In the genomic region with DNA sequence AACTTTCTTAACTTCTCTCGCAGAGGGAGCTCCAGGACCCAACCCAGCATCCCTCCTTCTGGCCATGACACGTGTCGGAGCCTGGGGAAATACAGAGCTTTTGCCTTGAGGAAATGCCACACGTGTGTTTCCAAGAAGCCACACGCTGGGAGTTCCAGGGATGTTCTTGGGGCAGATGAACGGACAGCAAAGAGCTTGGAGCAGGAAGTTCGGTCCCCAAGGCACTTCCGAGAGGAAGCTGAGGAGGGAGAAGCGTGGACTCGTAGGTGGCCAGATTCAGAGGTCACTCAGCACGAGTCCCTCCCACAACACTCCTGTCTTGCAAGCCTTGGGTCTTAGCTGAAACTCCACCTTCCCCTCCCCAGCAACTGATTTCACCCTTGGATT, we compare ENCODE assay signal across 12 cellular contexts. TPM values are rescaled to one million over a fixed set of nuclear protein-coding genes. Genes with fewer than 3 reads are reported as not detected.
DNase-seq lines count a peak whose midpoint lies in the region; ATAC-seq, FAIRE-seq and TF ChIP-seq lines count a peak whose summit lies in the region.
"Had no signal": no experiment of that assay in that cellular context is flagged by ENCODE, and none has a peak within 500 bp of the region (broad histone marks: within the 10 kb centered on the region; RNA-seq: fewer than 3 reads in every experiment).

No MANE protein-coding gene starts in this region.

- no TSS peak for BruUV-seq in K562 (replicated peaks; lab: Mats Ljungman, UMichigan)

- 3% methylated on average over 6 of the region's 11 CpGs for whole genome bisulfite sequencing in K562 (ENCODE audit: insufficient coverage, low coverage, missing lambda C conversion rate)
- 83% methylated on average over 11 of the region's 11 CpGs for WGBS in liver
- WGBS in stomach, 5 donors: 80 to 88% (median 86%) methylated on average over 11 of the region's 11 CpGs

- TF ChIP-seq POLR2A in K562 (conservative IDR thresholded peaks at IDR 0.05) (no peak), stomach (IDR thresholded peaks at IDR 0.05) (no peak)

- H3K4me3 ChIP-seq in K562: no peak overlapping the region
- H3K4me3 ChIP-seq in liver (ENCODE audit: low read depth in 1 of 3, low read length in 3 of 3): no peak overlapping the region
- no peak overlapping the region for H3K4me3 ChIP-seq in stomach

- POLR2A ChIA-PET in K562 (lab: Yijun Ruan, JAX): no interaction called here

- no peaks in the 10 kb centered on the region for H3K79me2 ChIP-seq in K562 (ENCODE audit: control insufficient read depth, insufficient read depth, low read length)

- intact Hi-C loops in K562 (cut with micrococcal nuclease) (no loop called here), stomach (cut with DNase I; ENCODE audit: low total_unique reads) (loop anchor here (10.0 kb wide), 1 partner anchor 97 kb away; no protein-coding TSS in a partner anchor)

- no peak overlapping the region for H3K4me2 ChIP-seq in K562 (ENCODE audit: insufficient read depth, low read length)

- H3K4me1 ChIP-seq in K562 (replicated peaks in 1 of 2; ENCODE audit: control insufficient read depth in 2 of 2, insufficient read depth in 2 of 2, low read length in 2 of 2): peaks cover 0 to 6% of the 10 kb centered on the region in 2 experiments; a peak in 2 of 5 replicates
- peaks cover 8 to 28% (median 25%) of the 10 kb centered on the region in 4 donors for H3K4me1 ChIP-seq in liver (ENCODE audit: control insufficient read depth in 4 of 4, insufficient read depth in 4 of 4, low read length in 3 of 4)
- peaks cover 0 to 28% (median 15%) of the 10 kb centered on the region in 4 donors for H3K4me1 ChIP-seq in stomach

- CTCF ChIA-PET in K562 (lab: Yijun Ruan, JAX; ENCODE audit: low intra/inter-chr PET ratio): no interaction called here

- no peak for ATAC-seq in K562
- no peak for ATAC-seq in GM19452 (IDR thresholded peaks at IDR 0.05; ENCODE audit: unreplicated experiment)

- H3K9me1 ChIP-seq in K562 (ENCODE audit: control insufficient read depth, insufficient read depth, low read length): no peaks in the 10 kb centered on the region

- H3K36me3 ChIP-seq in K562 (ENCODE audit: control insufficient read depth, insufficient read depth, low read length) (no peaks in the 10 kb centered on the region), liver (ENCODE audit: control insufficient read depth in 4 of 4, insufficient read depth in 3 of 4, low read depth in 1 of 4, low read length in 3 of 4) (no peaks in the 10 kb centered on the region), stomach (no peaks in the 10 kb centered on the region)

- H3K9ac ChIP-seq in K562 (ENCODE audit: insufficient read depth in 1 of 2, low read depth in 2 of 2, low read length in 2 of 2): no peak overlapping the region
- no peak overlapping the region for H3K9ac ChIP-seq in liver (ENCODE audit: low read depth in 1 of 2, low read length in 2 of 2)

- no peak overlapping the region for H3K4me3 Mint-ChIP-seq in activated T-cell treated with anti-CD3 and anti-CD28 coated beads, Interleukin-2, amount 50 U/mL, for 24 hours
- H3K4me3 Mint-ChIP-seq: activated CD4-positive, alpha-beta memory T cell treated with anti-CD3 and anti-CD28 coated beads, Interleukin-2, amount 10 ng/mL, durations not matched to agents 7 days and 5 days had no signal

- DNase-seq in activated T-cell treated with anti-CD3 and anti-CD28 coated beads, Interleukin-2, amount 50 U/mL, for 24 hours: no peak
- DNase-seq in activated T-cell treated with anti-CD3 and anti-CD28 coated beads for 4 hours: no peak
- DNase-seq in K562 (ENCODE audit: extremely low read depth in 1 of 4, low spot score in 3 of 4): no peak
- no peak for DNase-seq in stomach
- no peak for DNase-seq in SKM-1 treated with dmso at 0.1 percent for 144 hours (lab: John Stamatoyannopoulos, UW; ENCODE audit: unreplicated experiment)
- DNase-seq in NCI-H1105 treated with DMSO at 0.1 percent for 48 hours (lab: John Stamatoyannopoulos, UW): no peak
- DNase-seq: activated CD4-positive, alpha-beta memory T cell treated with anti-CD3 and anti-CD28 coated beads, Interleukin-2, amount 10 ng/mL, durations not matched to agents 7 days and 5 days; NCI-H146; NCI-H82 had no signal

- H3K9me3 Mint-ChIP-seq in activated T-cell treated with anti-CD3 and anti-CD28 coated beads, Interleukin-2, amount 50 U/mL, for 24 hours: no peaks in the 10 kb centered on the region
- H3K9me3 Mint-ChIP-seq: activated CD4-positive, alpha-beta memory T cell treated with anti-CD3 and anti-CD28 coated beads, Interleukin-2, amount 10 ng/mL, durations not matched to agents 7 days and 5 days had no signal

- no peak overlapping the region for H2AFZ ChIP-seq in K562 (ENCODE audit: low read depth, low read length)

- TF ChIP-seq EP300 in K562 (IDR thresholded peaks at IDR 0.05; ENCODE audit: low read length) (no peak), stomach (IDR thresholded peaks at IDR 0.05) (no peak)

- H3K27me3 ChIP-seq in K562 (ENCODE audit: control insufficient read depth in 2 of 2, insufficient read depth in 2 of 2, low read length in 2 of 2) (no peaks in the 10 kb centered on the region), liver (ENCODE audit: control insufficient read depth in 4 of 4, insufficient read depth in 4 of 4, low read length in 3 of 4) (no peaks in the 10 kb centered on the region), stomach (no peaks in the 10 kb centered on the region)

- no peak for TF ChIP-seq CTCF in K562 (IDR thresholded peaks at IDR 0.05 in 2 of 3, conservative IDR thresholded peaks at IDR 0.05 in 1 of 3; ENCODE audit: insufficient read depth in 2 of 3, low read depth in 1 of 3, low read length in 3 of 3)
- TF ChIP-seq CTCF in liver (IDR thresholded peaks at IDR 0.05; ENCODE audit: low read depth, low read length, missing input control): no peak
- no peak for TF ChIP-seq CTCF in stomach (IDR thresholded peaks at IDR 0.05)

- H3K27ac ChIP-seq in K562 (ENCODE audit: extremely low read depth, low read depth, low read length): no peak overlapping the region
- H3K27ac ChIP-seq in liver (ENCODE audit: low read depth in 1 of 2, low read length in 2 of 2): peak overlapping the region in 1 of 2 donors; percentile 16
- H3K27ac ChIP-seq in stomach: peak overlapping the region in 4 of 5 donors; percentile 7 to 51 (median 33)

- in situ Hi-C loops in K562 (cut with MboI): loop anchor here (10.0 kb wide), 1 partner anchor 447 kb away; no protein-coding TSS in a partner anchor

- peaks cover 82% of the 10 kb centered on the region for H3K4me1 Mint-ChIP-seq in activated T-cell treated with anti-CD3 and anti-CD28 coated beads, Interleukin-2, amount 50 U/mL, for 24 hours (ENCODE audit: low read depth)

- H3K9me3 ChIP-seq in K562 (replicated peaks; ENCODE audit: control insufficient read depth, insufficient read depth, low read depth, low read length) (no peaks in the 10 kb centered on the region), liver (ENCODE audit: control insufficient read depth in 4 of 4, low read length in 3 of 4) (no peaks in the 10 kb centered on the region), stomach (no peaks in the 10 kb centered on the region)

- TF ChIP-seq RAD21 in K562 (CRISPR knock-in tag; conservative IDR thresholded peaks at IDR 0.05 in 1 of 2, IDR thresholded peaks at IDR 0.05 in 1 of 2): no peak
- peak in 1 of 2 donors; percentile 29 for TF ChIP-seq RAD21 in liver (IDR thresholded peaks at IDR 0.05)

- FAIRE-seq in K562 (lab: Jason Lieb, UNC): no peak
- FAIRE-seq: D721Med had no signal

- H3K27me3 Mint-ChIP-seq in activated T-cell treated with anti-CD3 and anti-CD28 coated beads, Interleukin-2, amount 50 U/mL, for 24 hours: no peaks in the 10 kb centered on the region
- H3K27me3 Mint-ChIP-seq: activated CD4-positive, alpha-beta memory T cell treated with anti-CD3 and anti-CD28 coated beads, Interleukin-2, amount 10 ng/mL, durations not matched to agents 7 days and 5 days had no signal

- peak overlapping the region; percentile 70 for H3K27ac Mint-ChIP-seq in activated T-cell treated with anti-CD3 and anti-CD28 coated beads, Interleukin-2, amount 50 U/mL, for 24 hours
- H3K27ac Mint-ChIP-seq: activated CD4-positive, alpha-beta memory T cell treated with anti-CD3 and anti-CD28 coated beads, Interleukin-2, amount 10 ng/mL, durations not matched to agents 7 days and 5 days had no signal

- no peaks in the 10 kb centered on the region for H3K36me3 Mint-ChIP-seq in activated T-cell treated with anti-CD3 and anti-CD28 coated beads, Interleukin-2, amount 50 U/mL, for 24 hours (ENCODE audit: low read depth)

- 0 out of 2 replicates have a peak, but pooled peaks cover 6% of the 10 kb centered on the region for H4K20me1 ChIP-seq in K562 (replicated peaks; ENCODE audit: control insufficient read depth, insufficient read depth, low read length)

TF ChIP-seq in liver, 16 proteins besides CTCF, POLR2A, EP300 and RAD21:
- no peak for TF ChIP-seq HNF4A (conservative IDR thresholded peaks at IDR 0.05)
- no peak for TF ChIP-seq FOXA1 (IDR thresholded peaks at IDR 0.05)
- TF ChIP-seq NR2F2 (IDR thresholded peaks at IDR 0.05): peak; percentile 35
TF ChIP-seq in liver: peak in this region for 1.

RNA-seq across cellular contexts. Expression of gene ETS1, which starts 34.8 kb away (rescaled TPM):
- total RNA-seq in K562 (2011; cell fraction: chromatin; rRNA removed; ENCODE audit: low replicate concordance): not detected in 2 replicates
- not detected in 2 replicates for total RNA-seq in K562 (2011; cell fraction: nucleolus; rRNA removed)
- total RNA-seq in K562 (2011; cell fraction: nucleoplasm; rRNA removed): not detected in 2 replicates
- total RNA-seq in K562 (2014; rRNA removed) (0.16 and 0.23 TPM in 2 replicates), K562 (2014; rRNA removed; fragmentation: Illumina TruSeq; extraction: Trizol) (0.33 and 0.38 TPM in 2 replicates), K562 (2015; rRNA removed; fragmentation: Illumina TruSeq; extraction: Trizol) (0.15 and 0.25 TPM in 2 replicates), K562 (2021) (1.4 and 1.6 TPM in 2 replicates), liver (10 to 100 TPM; 24.2 to 30.0 TPM), stomach (10 to 100 TPM in 4 of 5 donors, 1 to 10 TPM in 1; 8.8 to 72.5 (median 24.6) TPM)
- polyA plus RNA-seq in K562 (2011; rRNA removed) (0.03 and 0.13 TPM in 2 replicates), K562 (2014; fragmentation: Illumina TruSeq; extraction: Trizol) (0.50 and 0.54 TPM in 2 replicates), K562 (2014; fragmentation: Nextera tagmentation; extraction: Ambion mirVana) (under 1 TPM; 0.04 to 0.11 TPM), K562 (2014; rRNA removed) (0.18 and 0.21 TPM in 2 replicates), liver (10 to 100 TPM in 1 of 2 donors, 1 to 10 TPM in 1; 4.8 to 16.5 TPM), stomach (10 to 100 TPM in 2 of 3 donors, 1 to 10 TPM in 1; 7.0 to 35.4 (median 20.4) TPM)
- 0.16 TPM in 1 of 2 replicates, not detected in the other for polyA plus RNA-seq in K562 (2011; cell fraction: cytosol; rRNA removed)
- 0.03 and 0.06 TPM in 2 replicates for polyA plus RNA-seq in K562 (2011; cell fraction: nucleus; rRNA removed)
- 1.0 and 11.5 TPM in 2 replicates for polyA plus RNA-seq in K562 (2012)
- polyA minus RNA-seq in K562 (2011; rRNA and poly(A)+ RNA removed): 0.14 TPM in 1 of 2 replicates, not detected in the other
- not detected in 2 replicates for polyA minus RNA-seq in K562 (2011; cell fraction: cytosol; rRNA and poly(A)+ RNA removed)
- polyA minus RNA-seq in K562 (2011; cell fraction: nucleus; rRNA and poly(A)+ RNA removed): not detected in 2 replicates
